In the genomic region with DNA sequence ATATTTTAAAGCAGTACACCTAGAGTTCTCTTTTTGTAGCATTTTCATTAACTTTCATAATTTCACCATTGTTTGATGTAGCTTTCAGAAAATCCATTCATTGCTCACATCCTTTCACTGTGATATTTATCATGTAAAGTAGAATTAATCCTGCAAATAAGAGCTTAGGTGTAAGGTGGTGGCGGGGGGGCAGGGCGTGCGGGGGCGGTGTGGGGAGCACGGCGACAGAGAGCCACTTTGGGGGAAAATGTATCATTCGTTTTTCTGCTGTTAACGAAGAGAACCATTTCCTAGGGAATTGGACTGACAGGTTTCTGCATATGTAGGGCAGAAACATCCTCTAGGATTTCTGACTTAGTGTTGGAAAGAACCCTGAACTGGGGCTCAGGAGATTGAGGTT, we compare ENCODE assay signal across 10 cellular contexts.
"Had no signal": no experiment of that assay in that cellular context is flagged by ENCODE, and none has a peak within 500 bp of the region (broad histone marks: within the 10 kb centered on the region; RNA-seq: fewer than 3 reads in every experiment).

No MANE protein-coding gene starts in this region.

- H3K4me2 ChIP-seq: GM23338 had no signal

- DNase-seq: GM23248, GOT3, H7, H9, HCEC 1CT, HFFc6 had no signal

- H2AFZ ChIP-seq: GM23248, GM23338 had no signal

- H3K9ac ChIP-seq: GM23248 had no signal

- H3K4me3 ChIP-seq: GM23248, GM23338 had no signal

- H3K27ac ChIP-seq: GM23248 had no signal

- ATAC-seq: GM23338, HCT116 had no signal

- FAIRE-seq: H1, H54 had no signal
